In genomic region chr6:18221288-18221615, GRCh38 we compare ENCODE assay signal across 1 cellular context.
TF ChIP-seq lines count a peak whose summit lies in the region.

No MANE protein-coding gene starts in this region.

TF ChIP-seq in HepG2, 621 proteins besides CTCF, POLR2A, EP300 and RAD21:
- TF ChIP-seq ZNF280D (CRISPR knock-in tag; IDR thresholded peaks at IDR 0.05), result no peak
- no peak for TF ChIP-seq ZNF296 (CRISPR knock-in tag; conservative IDR thresholded peaks at IDR 0.05)
- no peak for TF ChIP-seq ZNF441 (CRISPR knock-in tag; IDR thresholded peaks at IDR 0.05; ENCODE audit: borderline replicate concordance)
- no peak for TF ChIP-seq NFAT5 (CRISPR knock-in tag; IDR thresholded peaks at IDR 0.05)
- TF ChIP-seq ZNF678 (CRISPR knock-in tag; IDR thresholded peaks at IDR 0.05), result no peak
- TF ChIP-seq, protein P1, sequence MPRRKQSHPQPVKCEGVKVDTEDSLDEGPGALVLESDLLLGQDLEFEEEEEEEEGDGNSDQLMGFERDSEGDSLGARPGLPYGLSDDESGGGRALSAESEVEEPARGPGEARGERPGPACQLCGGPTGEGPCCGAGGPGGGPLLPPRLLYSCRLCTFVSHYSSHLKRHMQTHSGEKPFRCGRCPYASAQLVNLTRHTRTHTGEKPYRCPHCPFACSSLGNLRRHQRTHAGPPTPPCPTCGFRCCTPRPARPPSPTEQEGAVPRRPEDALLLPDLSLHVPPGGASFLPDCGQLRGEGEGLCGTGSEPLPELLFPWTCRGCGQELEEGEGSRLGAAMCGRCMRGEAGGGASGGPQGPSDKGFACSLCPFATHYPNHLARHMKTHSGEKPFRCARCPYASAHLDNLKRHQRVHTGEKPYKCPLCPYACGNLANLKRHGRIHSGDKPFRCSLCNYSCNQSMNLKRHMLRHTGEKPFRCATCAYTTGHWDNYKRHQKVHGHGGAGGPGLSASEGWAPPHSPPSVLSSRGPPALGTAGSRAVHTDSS (CRISPR knock-in tag; conservative IDR thresholded peaks at IDR 0.05), result no peak
- TF ChIP-seq MXD4 (CRISPR knock-in tag; IDR thresholded peaks at IDR 0.05), result no peak
- TF ChIP-seq POLR2AphosphoS5 (IDR thresholded peaks at IDR 0.05; ENCODE audit: low read depth, low read length), result peak; percentile 41; the same call in 1 of the 2 replicates
- TF ChIP-seq TBX2 (CRISPR knock-in tag; IDR thresholded peaks at IDR 0.05; ENCODE audit: borderline replicate concordance), result no peak
- TF ChIP-seq ZBTB3 (CRISPR knock-in tag; IDR thresholded peaks at IDR 0.05; ENCODE audit: borderline replicate concordance, low read depth), result no peak
- peak; percentile 90 for TF ChIP-seq RBM22 (optimal IDR thresholded peaks at IDR 0.05; ENCODE audit: low read length)
- no peak for TF ChIP-seq RBM39 (IDR thresholded peaks at IDR 0.05; ENCODE audit: low read depth, low read length, poor library complexity, severe bottlenecking)
- TF ChIP-seq ATRX (CRISPR knock-in tag; IDR thresholded peaks at IDR 0.05; ENCODE audit: borderline replicate concordance), result no peak
- no peak for TF ChIP-seq ZNF670 (CRISPR knock-in tag; IDR thresholded peaks at IDR 0.05; ENCODE audit: borderline replicate concordance)
- TF ChIP-seq, protein P2, sequence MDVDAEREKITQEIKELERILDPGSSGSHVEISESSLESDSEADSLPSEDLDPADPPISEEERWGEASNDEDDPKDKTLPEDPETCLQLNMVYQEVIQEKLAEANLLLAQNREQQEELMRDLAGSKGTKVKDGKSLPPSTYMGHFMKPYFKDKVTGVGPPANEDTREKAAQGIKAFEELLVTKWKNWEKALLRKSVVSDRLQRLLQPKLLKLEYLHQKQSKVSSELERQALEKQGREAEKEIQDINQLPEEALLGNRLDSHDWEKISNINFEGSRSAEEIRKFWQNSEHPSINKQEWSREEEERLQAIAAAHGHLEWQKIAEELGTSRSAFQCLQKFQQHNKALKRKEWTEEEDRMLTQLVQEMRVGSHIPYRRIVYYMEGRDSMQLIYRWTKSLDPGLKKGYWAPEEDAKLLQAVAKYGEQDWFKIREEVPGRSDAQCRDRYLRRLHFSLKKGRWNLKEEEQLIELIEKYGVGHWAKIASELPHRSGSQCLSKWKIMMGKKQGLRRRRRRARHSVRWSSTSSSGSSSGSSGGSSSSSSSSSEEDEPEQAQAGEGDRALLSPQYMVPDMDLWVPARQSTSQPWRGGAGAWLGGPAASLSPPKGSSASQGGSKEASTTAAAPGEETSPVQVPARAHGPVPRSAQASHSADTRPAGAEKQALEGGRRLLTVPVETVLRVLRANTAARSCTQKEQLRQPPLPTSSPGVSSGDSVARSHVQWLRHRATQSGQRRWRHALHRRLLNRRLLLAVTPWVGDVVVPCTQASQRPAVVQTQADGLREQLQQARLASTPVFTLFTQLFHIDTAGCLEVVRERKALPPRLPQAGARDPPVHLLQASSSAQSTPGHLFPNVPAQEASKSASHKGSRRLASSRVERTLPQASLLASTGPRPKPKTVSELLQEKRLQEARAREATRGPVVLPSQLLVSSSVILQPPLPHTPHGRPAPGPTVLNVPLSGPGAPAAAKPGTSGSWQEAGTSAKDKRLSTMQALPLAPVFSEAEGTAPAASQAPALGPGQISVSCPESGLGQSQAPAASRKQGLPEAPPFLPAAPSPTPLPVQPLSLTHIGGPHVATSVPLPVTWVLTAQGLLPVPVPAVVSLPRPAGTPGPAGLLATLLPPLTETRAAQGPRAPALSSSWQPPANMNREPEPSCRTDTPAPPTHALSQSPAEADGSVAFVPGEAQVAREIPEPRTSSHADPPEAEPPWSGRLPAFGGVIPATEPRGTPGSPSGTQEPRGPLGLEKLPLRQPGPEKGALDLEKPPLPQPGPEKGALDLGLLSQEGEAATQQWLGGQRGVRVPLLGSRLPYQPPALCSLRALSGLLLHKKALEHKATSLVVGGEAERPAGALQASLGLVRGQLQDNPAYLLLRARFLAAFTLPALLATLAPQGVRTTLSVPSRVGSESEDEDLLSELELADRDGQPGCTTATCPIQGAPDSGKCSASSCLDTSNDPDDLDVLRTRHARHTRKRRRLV (CRISPR knock-in tag; IDR thresholded peaks at IDR 0.05), result no peak
- TF ChIP-seq ZNF558 (CRISPR knock-in tag; IDR thresholded peaks at IDR 0.05; ENCODE audit: borderline replicate concordance), result no peak
- no peak for TF ChIP-seq KDM4B (CRISPR knock-in tag; IDR thresholded peaks at IDR 0.05)
